Comparison of ENCODE assay signal across 10 cellular contexts in genomic region chr11:5712507-5712906, GRCh38. TPM values are rescaled to one million over a fixed set of nuclear protein-coding genes. Genes with fewer than 3 reads are reported as not detected.
DNase-seq lines count a peak whose midpoint lies in the region; ATAC-seq and TF ChIP-seq lines count a peak whose summit lies in the region.
"Had no signal": no experiment of that assay in that cellular context is flagged by ENCODE, and none has a peak within 500 bp of the region (broad histone marks: within the 10 kb centered on the region; RNA-seq: fewer than 3 reads in every experiment).

No MANE protein-coding gene starts in this region.

- H3K4me1 Mint-ChIP-seq in natural killer cell, result peaks cover 0 to 23% of the 10 kb centered on the region in 2 donors
- H3K4me1 Mint-ChIP-seq in natural killer cell treated with Interleukin-12 subunit alpha and Interleukin-12 subunit beta and Interleukin-15 and Interleukin-18, amount 100 ng/mL, for 72 hours (ENCODE audit: low read depth in 2 of 2), result peaks cover 3 to 9% of the 10 kb centered on the region in 2 donors
- H3K4me1 Mint-ChIP-seq in activated T-cell treated with anti-CD3 and anti-CD28 coated beads, Interleukin-2, amount 50 U/mL, for 72 hours (ENCODE audit: low read depth), result peaks cover 4% of the 10 kb centered on the region

- H3K27ac Mint-ChIP-seq in natural killer cell, result peak overlapping the region; percentile 46 to 63
- H3K27ac Mint-ChIP-seq in natural killer cell treated with Interleukin-12 subunit alpha and Interleukin-12 subunit beta and Interleukin-15 and Interleukin-18, amount 100 ng/mL, for 72 hours, result peak overlapping the region in 1 of 2 donors; percentile 58
- H3K27ac Mint-ChIP-seq in activated T-cell treated with anti-CD3 and anti-CD28 coated beads, Interleukin-2, amount 50 U/mL, for 72 hours, result no peak overlapping the region

- no peak overlapping the region for H3K4me3 Mint-ChIP-seq in natural killer cell
- H3K4me3 Mint-ChIP-seq in natural killer cell treated with Interleukin-12 subunit alpha and Interleukin-12 subunit beta and Interleukin-15 and Interleukin-18, amount 100 ng/mL, for 72 hours, result no peak overlapping the region
- H3K4me3 Mint-ChIP-seq in activated T-cell treated with anti-CD3 and anti-CD28 coated beads, Interleukin-2, amount 50 U/mL, for 72 hours, result no peak overlapping the region

- TF ChIP-seq CTCF in natural killer cell (IDR thresholded peaks at IDR 0.05) (peak; percentile 41), fibroblast of pulmonary artery (IDR thresholded peaks at IDR 0.05; ENCODE audit: low read length, missing control alignments) (peak; percentile 46)

- H3K36me3 Mint-ChIP-seq in natural killer cell, result peaks cover 20% of the 10 kb centered on the region
- peaks cover 18% of the 10 kb centered on the region for H3K36me3 Mint-ChIP-seq in natural killer cell treated with Interleukin-12 subunit alpha and Interleukin-12 subunit beta and Interleukin-15 and Interleukin-18, amount 100 ng/mL, for 72 hours
- H3K36me3 Mint-ChIP-seq in activated T-cell treated with anti-CD3 and anti-CD28 coated beads, Interleukin-2, amount 50 U/mL, for 72 hours (ENCODE audit: insufficient read depth in 2 of 2), result peaks cover 5 to 7% of the 10 kb centered on the region in 2 donors

- no peak for DNase-seq in natural killer cell
- no peak for DNase-seq in natural killer cell treated with Interleukin-12 subunit alpha and Interleukin-12 subunit beta and Interleukin-15 and Interleukin-18, amount 100 ng/mL, for 72 hours (ENCODE audit: low spot score)
- peak; percentile 28 for DNase-seq in RKO (ENCODE audit: low spot score)
- peak; percentile 25 for DNase-seq in fibroblast of pulmonary artery (ENCODE audit: low read depth)
- no peak for DNase-seq in activated T-cell treated with anti-CD3 and anti-CD28 coated beads, Interleukin-2, amount 50 U/mL, for 72 hours
- DNase-seq in DMS153 (lab: John Stamatoyannopoulos, UW), result no peak
- DNase-seq in activated CD4-positive, CD25-positive, alpha-beta regulatory T cell (lab: John Stamatoyannopoulos, UW), result no peak
- no peak for DNase-seq in NCI-H1417 (lab: John Stamatoyannopoulos, UW)
- DNase-seq: effector memory CD4-positive, alpha-beta T cell; GDM1 had no signal

- H3K4me3 ChIP-seq in fibroblast of pulmonary artery (replicated peaks; ENCODE audit: low read depth, low read length), result no peak overlapping the region

- no peaks in the 10 kb centered on the region for H3K9me3 Mint-ChIP-seq in natural killer cell
- no peaks in the 10 kb centered on the region for H3K9me3 Mint-ChIP-seq in natural killer cell treated with Interleukin-12 subunit alpha and Interleukin-12 subunit beta and Interleukin-15 and Interleukin-18, amount 100 ng/mL, for 72 hours
- no peaks in the 10 kb centered on the region for H3K9me3 Mint-ChIP-seq in activated T-cell treated with anti-CD3 and anti-CD28 coated beads, Interleukin-2, amount 50 U/mL, for 72 hours

- intact Hi-C loops in natural killer cell (cut with micrococcal nuclease), result no loop called here

- H3K27me3 Mint-ChIP-seq in natural killer cell (ENCODE audit: low read depth in 2 of 2), result no peaks in the 10 kb centered on the region
- H3K27me3 Mint-ChIP-seq in natural killer cell treated with Interleukin-12 subunit alpha and Interleukin-12 subunit beta and Interleukin-15 and Interleukin-18, amount 100 ng/mL, for 72 hours, result no peaks in the 10 kb centered on the region
- no peaks in the 10 kb centered on the region for H3K27me3 Mint-ChIP-seq in activated T-cell treated with anti-CD3 and anti-CD28 coated beads, Interleukin-2, amount 50 U/mL, for 72 hours (ENCODE audit: low read depth)

- no peak for ATAC-seq in natural killer cell
- ATAC-seq in natural killer cell treated with Interleukin-12 subunit alpha and Interleukin-12 subunit beta and Interleukin-15 and Interleukin-18, amount 100 ng/mL, for 72 hours, result no peak
- ATAC-seq in activated T-cell treated with anti-CD3 and anti-CD28 coated beads, Interleukin-2, amount 50 U/mL, for 72 hours (replicated peaks in 1 of 2), result no peak

RNA-seq across cellular contexts. Expression of gene TRIM22, which starts 22.9 kb away (rescaled TPM):
- 100 to 1,000 TPM; 304 to 339 (median 334) TPM for total RNA-seq in natural killer cell
- 100 to 1,000 TPM in 1 of 2 donors, 10 to 100 TPM in 1; 89.3 to 144 TPM for total RNA-seq in natural killer cell treated with Interleukin-12 subunit alpha and Interleukin-12 subunit beta and Interleukin-15 and Interleukin-18, amount 100 ng/mL, for 72 hours
- 100 to 1,000 TPM; 159 to 180 TPM for total RNA-seq in activated T-cell treated with anti-CD3 and anti-CD28 coated beads, Interleukin-2, amount 50 U/mL, for 72 hours

RNA-seq across cellular contexts. Expression of gene OR56B1, which starts 23.7 kb away (rescaled TPM):
- total RNA-seq in natural killer cell, result under 1 TPM; 0.18 to 0.93 (median 0.42) TPM
- under 1 TPM in 1 of 2 donors, not detected in 1; 0.21 TPM for total RNA-seq in natural killer cell treated with Interleukin-12 subunit alpha and Interleukin-12 subunit beta and Interleukin-15 and Interleukin-18, amount 100 ng/mL, for 72 hours
- under 1 TPM; 0.24 to 0.56 TPM for total RNA-seq in activated T-cell treated with anti-CD3 and anti-CD28 coated beads, Interleukin-2, amount 50 U/mL, for 72 hours

RNA-seq across cellular contexts. Expression of gene TRIM5, which starts 27.6 kb away (rescaled TPM):
- total RNA-seq in natural killer cell, result 10 to 100 TPM; 16.3 to 24.4 (median 20.2) TPM
- total RNA-seq in natural killer cell treated with Interleukin-12 subunit alpha and Interleukin-12 subunit beta and Interleukin-15 and Interleukin-18, amount 100 ng/mL, for 72 hours, result 10 to 100 TPM; 12.4 to 16.4 TPM
- 10 to 100 TPM; 12.9 to 19.4 TPM for total RNA-seq in activated T-cell treated with anti-CD3 and anti-CD28 coated beads, Interleukin-2, amount 50 U/mL, for 72 hours

RNA-seq across cellular contexts. Expression of gene OR52N4, which starts 41.5 kb away (rescaled TPM):
- total RNA-seq in natural killer cell, result 1 to 10 TPM; 1.2 to 2.1 (median 1.3) TPM
- under 1 TPM; 0.38 to 0.45 TPM for total RNA-seq in natural killer cell treated with Interleukin-12 subunit alpha and Interleukin-12 subunit beta and Interleukin-15 and Interleukin-18, amount 100 ng/mL, for 72 hours
- total RNA-seq in activated T-cell treated with anti-CD3 and anti-CD28 coated beads, Interleukin-2, amount 50 U/mL, for 72 hours, result 1 to 10 TPM; 1.4 to 2.4 TPM

Comparison
In these comparisons a context has a peak if more than half of its experiments do, and no peak if none do; other contexts are left out.
1. DNase-seq: peak in RKO (single experiment) and fibroblast of pulmonary artery (single experiment); none in natural killer cell (single experiment), natural killer cell treated with Interleukin-12 subunit alpha and Interleukin-12 subunit beta and Interleukin-15 and Interleukin-18, amount 100 ng/mL, for 72 hours (single experiment), activated T-cell treated with anti-CD3 and anti-CD28 coated beads, Interleukin-2, amount 50 U/mL, for 72 hours (0 of 2), DMS153 (single experiment), activated CD4-positive, CD25-positive, alpha-beta regulatory T cell (0 of 4) and NCI-H1417 (0 of 3).